In genomic region chr6:125869427-125869826, GRCh38 we compare ENCODE assay signal across 20 cellular contexts.
DNase-seq lines count a peak whose midpoint lies in the region; ATAC-seq and TF ChIP-seq lines count a peak whose summit lies in the region.
"Had no signal": no experiment of that assay in that cellular context is flagged by ENCODE, and none has a peak within 500 bp of the region (broad histone marks: within the 10 kb centered on the region; RNA-seq: fewer than 3 reads in every experiment).

No MANE protein-coding gene starts in this region.

- TF ChIP-seq RAD21 in SK-N-SH (IDR thresholded peaks at IDR 0.05; ENCODE audit: low read length), result no peak

- H3K4me1 ChIP-seq in SK-N-SH (ENCODE audit: control insufficient read depth in 1 of 2, insufficient read depth in 2 of 2, low read depth in 1 of 2, low read length in 1 of 2) (peaks cover 0 to 35% of the 10 kb centered on the region in 2 experiments; a peak in 3 of 4 replicates), stomach (peaks cover 0 to 16% (median 6%) of the 10 kb centered on the region in 4 donors), gastroesophageal sphincter (peaks cover 0 to 19% (median 0%) of the 10 kb centered on the region in 3 donors)
- H3K4me1 ChIP-seq: ascending aorta had no signal

- H4K20me1 ChIP-seq in SK-N-SH (ENCODE audit: insufficient read depth), result no peaks in the 10 kb centered on the region

- H3K4me3 ChIP-seq in SK-N-SH (ENCODE audit: low read depth in 2 of 2, low read length in 1 of 2) (no peak overlapping the region), stomach (no peak overlapping the region), gastroesophageal sphincter (no peak overlapping the region)
- H3K4me3 ChIP-seq: ascending aorta, lung, tibial artery had no signal

- no peak for TF ChIP-seq EP300 in SK-N-SH (IDR thresholded peaks at IDR 0.05; ENCODE audit: borderline replicate concordance in 1 of 2, low read depth in 1 of 2, low read length in 1 of 2)
- TF ChIP-seq EP300 in stomach (IDR thresholded peaks at IDR 0.05), result no peak
- no peak for TF ChIP-seq EP300 in gastroesophageal sphincter (IDR thresholded peaks at IDR 0.05)

- no peaks in the 10 kb centered on the region; the same call in 1 of the 2 replicates for H3K79me2 ChIP-seq in SK-N-SH (ENCODE audit: insufficient read depth)

- CTCF ChIA-PET in SK-N-SH (lab: Yijun Ruan, JAX), result interaction anchor here (1.0 to 2.2 kb wide), 4 partner anchors 79 to 89 kb away, joined by 3 to 7 read pairs (median 5); partner anchors contain the start of genes HINT3 and NCOA7

- no peaks in the 10 kb centered on the region for H3K27me3 ChIP-seq in SK-N-SH (ENCODE audit: insufficient read depth)
- H3K27me3 ChIP-seq in stomach, result no peaks in the 10 kb centered on the region
- H3K27me3 ChIP-seq in gastroesophageal sphincter, result no peaks in the 10 kb centered on the region
- H3K27me3 ChIP-seq: ascending aorta, tibial artery had no signal

- WGBS in SK-N-SH (ENCODE audit: low lambda C conversion rate), result 72% methylated on average over 4 of the region's 6 CpGs
- 65 to 80% (median 76%) methylated on average over 6 of the region's 6 CpGs for WGBS in stomach, 5 donors
- 50 to 64% methylated on average over 1 to 6 of the region's 6 CpGs for WGBS in gastroesophageal sphincter (ENCODE audit: low coverage in 1 of 2), 2 donors

- H3K9me3 ChIP-seq in SK-N-SH, result no peaks in the 10 kb centered on the region
- H3K9me3 ChIP-seq in stomach, result no peaks in the 10 kb centered on the region
- H3K9me3 ChIP-seq in gastroesophageal sphincter, result no peaks in the 10 kb centered on the region
- H3K9me3 ChIP-seq: ascending aorta, tibial artery had no signal

- ATAC-seq in HG03457 (IDR thresholded peaks at IDR 0.05; ENCODE audit: unreplicated experiment) (no peak), HG02763 (IDR thresholded peaks at IDR 0.05; ENCODE audit: unreplicated experiment) (no peak), gastroesophageal sphincter (no peak)
- ATAC-seq: activated CD4-positive, CD25-positive, alpha-beta regulatory T cell treated with anti-CD3 and anti-CD28 coated beads, Interleukin-2, amount 50 U/mL, for 24 hours; activated CD8-positive, alpha-beta T cell treated with anti-CD3 and anti-CD28 coated beads for 36 hours; stimulated activated memory B cell treated with anti-CD40 and anti-IgM and Interleukin-4, amounts not matched to agents 10 μg/mL and 1 μg/mL and 100 μg/mL, for 72 hours had no signal

- intact Hi-C loops in stomach (cut with DNase I; ENCODE audit: low total_unique reads), result no loop called here

- no peak overlapping the region for H3K9ac ChIP-seq in SK-N-SH

- H3K27ac ChIP-seq in SK-N-SH (ENCODE audit: low read depth in 2 of 2, low read length in 1 of 2) (peak overlapping the region in 1 of 2 experiments; percentile 87; a peak in 2 of 4 replicates), stomach (peak overlapping the region in 4 of 5 donors; percentile 25 to 59 (median 32)), gastroesophageal sphincter (peak overlapping the region in 2 of 4 donors; percentile 54 to 59)
- H3K27ac ChIP-seq: ascending aorta, tibial artery had no signal

- H3K4me2 ChIP-seq in SK-N-SH, result no peak overlapping the region

- no peak overlapping the region for H2AFZ ChIP-seq in SK-N-SH (ENCODE audit: low read depth)

- no peaks in the 10 kb centered on the region for H3K9me2 ChIP-seq in SK-N-SH

- peak; percentile 4 for DNase-seq in SK-N-SH
- DNase-seq in cerebellar cortex (ENCODE audit: low spot score), result peak; percentile 38
- DNase-seq in islet precursor cell, result peak; percentile 64
- DNase-seq in stomach, result no peak
- no peak for DNase-seq in NCI-H446 (lab: John Stamatoyannopoulos, UW)
- DNase-seq: activated CD8-positive, alpha-beta T cell treated with anti-CD3 and anti-CD28 coated beads for 36 hours; activated naive CD4-positive, alpha-beta T cell treated with anti-CD3 and anti-CD28 coated beads, Interleukin-2, amount 10 ng/mL, durations not matched to agents 7 days and 5 days; CD4-positive, CD25-positive, alpha-beta regulatory T cell; Kasumi-1; NCI-H1092 treated with DMSO at 0.1 percent for 48 hours; NCI-H2081 treated with DMSO at 0.1 percent for 48 hours; T-helper 9 cell; tibial artery had no signal

- POLR2A ChIA-PET in SK-N-SH (lab: Yijun Ruan, JAX), result no interaction called here

- TF ChIP-seq POLR2A in stomach (IDR thresholded peaks at IDR 0.05) (no peak), gastroesophageal sphincter (IDR thresholded peaks at IDR 0.05) (no peak)

- TF ChIP-seq CTCF in SK-N-SH (IDR thresholded peaks at IDR 0.05) (no peak), stomach (IDR thresholded peaks at IDR 0.05) (no peak), gastroesophageal sphincter (IDR thresholded peaks at IDR 0.05) (no peak)

- peaks cover 3% of the 10 kb centered on the region for H3F3A ChIP-seq in SK-N-SH (replicated peaks; ENCODE audit: insufficient read depth)

- H3K36me3 ChIP-seq in SK-N-SH (replicated peaks in 1 of 2; ENCODE audit: control insufficient read depth in 1 of 2, insufficient read depth in 2 of 2, low read length in 1 of 2) (no peaks in the 10 kb centered on the region), stomach (no peaks in the 10 kb centered on the region), gastroesophageal sphincter (no peaks in the 10 kb centered on the region)
- H3K36me3 ChIP-seq: ascending aorta had no signal

TF ChIP-seq in SK-N-SH, 30 proteins besides CTCF, POLR2A, EP300 and RAD21:
- TF ChIP-seq FOXJ3 (CRISPR knock-in tag; IDR thresholded peaks at IDR 0.05) (no peak), YY1 (IDR thresholded peaks at IDR 0.05; ENCODE audit: low read depth) (no peak), GABPA (IDR thresholded peaks at IDR 0.05; ENCODE audit: low read depth) (no peak), ZBTB33 (IDR thresholded peaks at IDR 0.05; ENCODE audit: borderline replicate concordance, low read depth) (no peak), PBX3 (IDR thresholded peaks at IDR 0.05) (no peak), JUND (IDR thresholded peaks at IDR 0.05) (no peak; the same call in 1 of the 2 replicates), MXI1 (IDR thresholded peaks at IDR 0.05; ENCODE audit: low read depth, low read length) (no peak), RCOR1 (IDR thresholded peaks at IDR 0.05; ENCODE audit: low read length) (no peak), USF2 (IDR thresholded peaks at IDR 0.05; ENCODE audit: borderline replicate concordance, low read depth, low read length) (no peak), RFX5 (IDR thresholded peaks at IDR 0.05; ENCODE audit: low read length) (no peak), FOXM1 (IDR thresholded peaks at IDR 0.05; ENCODE audit: low read depth) (no peak), RXRA (IDR thresholded peaks at IDR 0.05; ENCODE audit: borderline replicate concordance, low read depth) (no peak), NRF1 (IDR thresholded peaks at IDR 0.05; ENCODE audit: low read depth, low read length) (no peak)
- TF ChIP-seq, protein P1, sequence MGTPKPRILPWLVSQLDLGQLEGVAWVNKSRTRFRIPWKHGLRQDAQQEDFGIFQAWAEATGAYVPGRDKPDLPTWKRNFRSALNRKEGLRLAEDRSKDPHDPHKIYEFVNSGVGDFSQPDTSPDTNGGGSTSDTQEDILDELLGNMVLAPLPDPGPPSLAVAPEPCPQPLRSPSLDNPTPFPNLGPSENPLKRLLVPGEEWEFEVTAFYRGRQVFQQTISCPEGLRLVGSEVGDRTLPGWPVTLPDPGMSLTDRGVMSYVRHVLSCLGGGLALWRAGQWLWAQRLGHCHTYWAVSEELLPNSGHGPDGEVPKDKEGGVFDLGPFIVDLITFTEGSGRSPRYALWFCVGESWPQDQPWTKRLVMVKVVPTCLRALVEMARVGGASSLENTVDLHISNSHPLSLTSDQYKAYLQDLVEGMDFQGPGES (IDR thresholded peaks at IDR 0.05; ENCODE audit: low read depth, low read length), result no peak

Comparison
In these comparisons a context has a peak if more than half of its experiments do, and no peak if none do; other contexts are left out.
1. DNase-seq: peak in SK-N-SH (single experiment), cerebellar cortex (single experiment) and islet precursor cell (single experiment); none in stomach (single experiment) and NCI-H446 (0 of 2).